ENCODE assay signal across 9 cellular contexts in genomic region chr11:103609117-103610066, GRCh38.
DNase-seq lines count a peak whose midpoint lies in the region; ATAC-seq and TF ChIP-seq lines count a peak whose summit lies in the region.
"Had no signal": no experiment of that assay in that cellular context is flagged by ENCODE, and none has a peak within 500 bp of the region (broad histone marks: within the 10 kb centered on the region; RNA-seq: fewer than 3 reads in every experiment).

No MANE protein-coding gene starts in this region.

- peak; percentile 28 for TF ChIP-seq CTCF in DOHH2 (IDR thresholded peaks at IDR 0.05; ENCODE audit: low read depth, low read length, poor library complexity, severe bottlenecking)
- peak; percentile 93 for TF ChIP-seq CTCF in brain microvascular endothelial cell (IDR thresholded peaks at IDR 0.05; ENCODE audit: low read depth, low read length, missing control alignments)

- H3F3A ChIP-seq in DOHH2 (ENCODE audit: control insufficient read depth, insufficient read depth): no peaks in the 10 kb centered on the region

- H3K4me3 ChIP-seq in DOHH2 (ENCODE audit: low read length): no peak overlapping the region
- H3K4me3 ChIP-seq in brain microvascular endothelial cell (ENCODE audit: low read depth, low read length): no peak overlapping the region

- in situ Hi-C loops in brain microvascular endothelial cell (cut with HindIII; ENCODE audit: low pct_ligation_motif_present, low sequenced_read_pairs): no loop called here

- H3K36me3 ChIP-seq in DOHH2 (ENCODE audit: control insufficient read depth, low read length): no peaks in the 10 kb centered on the region
- H3K36me3 ChIP-seq in brain microvascular endothelial cell (replicated peaks): no peaks in the 10 kb centered on the region
- H3K36me3 ChIP-seq: neutrophil had no signal

- H3K9me2 ChIP-seq in DOHH2 (replicated peaks; ENCODE audit: control insufficient read depth, low read length): no peaks in the 10 kb centered on the region

- no peaks in the 10 kb centered on the region for H3K9me3 ChIP-seq in DOHH2 (ENCODE audit: control insufficient read depth, insufficient read depth, low read length)
- H3K9me3 ChIP-seq: neutrophil had no signal

- H3K4me1 ChIP-seq in DOHH2 (ENCODE audit: control insufficient read depth, low read length): no peaks in the 10 kb centered on the region

- H3K27me3 ChIP-seq in DOHH2 (ENCODE audit: control insufficient read depth, low read length) (no peaks in the 10 kb centered on the region), brain microvascular endothelial cell (replicated peaks) (no peaks in the 10 kb centered on the region)
- H3K27me3 ChIP-seq: neutrophil had no signal

- peak; percentile 33; the same call in 1 of the 2 replicates for TF ChIP-seq RAD21 in Ishikawa (IDR thresholded peaks at IDR 0.05; ENCODE audit: low read depth)

- H3K79me2 ChIP-seq in DOHH2 (ENCODE audit: control insufficient read depth, low read length): no peaks in the 10 kb centered on the region

- TF ChIP-seq EP300 in Ishikawa (IDR thresholded peaks at IDR 0.05; ENCODE audit: borderline replicate concordance): no peak

- H4K20me1 ChIP-seq in DOHH2 (ENCODE audit: control insufficient read depth, insufficient read depth, low read depth, low read length): no peaks in the 10 kb centered on the region

- DNase-seq in brain microvascular endothelial cell: peak; percentile 91
- peak; percentile 76 for DNase-seq in myocyte (ENCODE audit: low read depth)
- DNase-seq in Ammon's horn (ENCODE audit: low spot score): no peak
- no peak for DNase-seq in cerebellar nuclear complex (lab: John Stamatoyannopoulos, UW)
- no peak for DNase-seq in NCI-H2029 (lab: John Stamatoyannopoulos, UW)

- H3K4me2 ChIP-seq in DOHH2 (ENCODE audit: low read length): no peak overlapping the region

- no peak for ATAC-seq in GM18517 (IDR thresholded peaks at IDR 0.05; ENCODE audit: unreplicated experiment)

- H3K27ac ChIP-seq in DOHH2 (ENCODE audit: low read depth, low read length) (no peak overlapping the region), brain microvascular endothelial cell (peak overlapping the region; percentile 42)
- H3K27ac ChIP-seq: neutrophil had no signal

TF ChIP-seq in Ishikawa, 13 proteins besides CTCF, POLR2A, EP300 and RAD21:
- no peak for TF ChIP-seq YY1 (IDR thresholded peaks at IDR 0.05; ENCODE audit: low read depth)
- no peak for TF ChIP-seq NFIC (IDR thresholded peaks at IDR 0.05)
- no peak for TF ChIP-seq REST (IDR thresholded peaks at IDR 0.05; ENCODE audit: low read depth)
- TF ChIP-seq MAX (IDR thresholded peaks at IDR 0.05): no peak
- TF ChIP-seq FOXM1 (IDR thresholded peaks at IDR 0.05; ENCODE audit: borderline replicate concordance, low read depth): no peak
- no peak for TF ChIP-seq CREB1 (IDR thresholded peaks at IDR 0.05; ENCODE audit: low read depth)
- no peak for TF ChIP-seq EGR1 (IDR thresholded peaks at IDR 0.05)
- TF ChIP-seq TEAD4 (IDR thresholded peaks at IDR 0.05): peak; percentile 46
- TF ChIP-seq TAF1 (IDR thresholded peaks at IDR 0.05; ENCODE audit: low read depth): no peak
TF ChIP-seq in Ishikawa: peak in this region for 1.

Comparison
In these comparisons a context has a peak if more than half of its experiments do, and no peak if none do; other contexts are left out.
1. DNase-seq: peak in brain microvascular endothelial cell (single experiment) and myocyte (single experiment); none in Ammon's horn (single experiment), cerebellar nuclear complex (0 of 2) and NCI-H2029 (single experiment).